Comparison of ENCODE assay signal across 15 cellular contexts in genomic region chr2:39782591-39782990, GRCh38.
"Had no signal": no experiment of that assay in that cellular context is flagged by ENCODE, and none has a peak within 500 bp of the region (broad histone marks: within the 10 kb centered on the region; RNA-seq: fewer than 3 reads in every experiment).

No MANE protein-coding gene starts in this region.

- H3K4me1 ChIP-seq: parathyroid adenoma had no signal

- H3K36me3 ChIP-seq: esophagus muscularis mucosa had no signal

- H3K36me3 Mint-ChIP-seq: naive B cell had no signal

- H3K27me3 ChIP-seq: esophagus muscularis mucosa, testis had no signal

- H3K9ac ChIP-seq: parathyroid adenoma had no signal

- H3K9me3 Mint-ChIP-seq: activated naive CD4-positive, alpha-beta T cell treated with anti-CD3 and anti-CD28 coated beads, Interleukin-2, amount 50 U/mL, for 72 hours; brain; central memory CD8-positive, alpha-beta T cell; naive B cell; stimulated activated naive CD8-positive, alpha-beta T cell treated with anti-CD3 and anti-CD28 coated beads, Interleukin-15, amount 100 ng/mL, for 72 hours had no signal

- H3K27ac Mint-ChIP-seq: activated naive CD4-positive, alpha-beta T cell treated with anti-CD3 and anti-CD28 coated beads, Interleukin-2, amount 50 U/mL, for 72 hours; stimulated activated naive CD8-positive, alpha-beta T cell treated with anti-CD3 and anti-CD28 coated beads, Interleukin-15, amount 100 ng/mL, for 72 hours had no signal

- H2AFZ ChIP-seq: parathyroid adenoma had no signal

- H3K4me3 ChIP-seq: esophagus muscularis mucosa, lung, testis had no signal

- H3K4me3 Mint-ChIP-seq: central memory CD8-positive, alpha-beta T cell; stimulated activated naive CD8-positive, alpha-beta T cell treated with anti-CD3 and anti-CD28 coated beads, Interleukin-15, amount 100 ng/mL, for 72 hours had no signal

- H3K9me3 ChIP-seq: esophagus muscularis mucosa, testis had no signal

- DNase-seq: amniotic stem cell; left colon; naive B cell; stimulated activated CD4-positive, alpha-beta T cell treated with anti-CD3 and anti-CD28 coated beads, Interleukin-15, amount 100 ng/mL, for 24 hours; stimulated activated CD4-positive, alpha-beta T cell treated with anti-CD3 and anti-CD28 coated beads, Interleukin-4, amount 100 ng/mL, for 24 hours; stimulated activated naive CD8-positive, alpha-beta T cell treated with anti-CD3 and anti-CD28 coated beads, Interleukin-15, amount 100 ng/mL, for 72 hours; T1000; testis; WERI-Rb-1 had no signal

- H3K27ac ChIP-seq: esophagus muscularis mucosa, parathyroid adenoma, testis, WERI-Rb-1 had no signal

- ATAC-seq: activated naive CD4-positive, alpha-beta T cell treated with anti-CD3 and anti-CD28 coated beads, Interleukin-2, amount 50 U/mL, for 72 hours; left colon; stimulated activated naive CD8-positive, alpha-beta T cell treated with anti-CD3 and anti-CD28 coated beads, Interleukin-15, amount 100 ng/mL, for 72 hours had no signal

- H3K79me2 ChIP-seq: parathyroid adenoma had no signal
